In the genomic region with DNA sequence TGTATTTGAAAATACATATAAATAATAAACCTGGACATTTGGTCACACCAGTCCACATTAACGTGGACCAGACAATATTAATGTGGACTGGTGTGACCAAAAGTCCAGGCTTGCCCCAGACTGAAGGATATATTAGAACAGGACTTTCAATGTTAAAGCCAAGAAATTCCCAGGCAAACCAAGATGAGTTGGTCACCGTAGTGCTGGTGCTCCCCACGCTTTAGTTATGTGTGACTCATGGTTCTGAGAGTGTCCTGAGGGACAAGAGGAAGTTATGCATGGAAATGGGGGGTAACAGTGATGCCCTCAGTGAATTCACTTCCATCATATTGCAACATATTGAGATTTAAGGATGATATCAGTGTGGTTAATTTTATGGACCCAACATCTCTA, we compare ENCODE assay signal across 1 cellular context.
TF ChIP-seq lines count a peak whose summit lies in the region.

No MANE protein-coding gene starts in this region.

TF ChIP-seq in HepG2, 621 proteins besides CTCF, POLR2A, EP300 and RAD21:
- no peak for TF ChIP-seq ATF2 (CRISPR knock-in tag; IDR thresholded peaks at IDR 0.05)
- 0 out of 2 replicates have a peak, but pooled peaks have one; percentile 18 for TF ChIP-seq CEBPB (IDR thresholded peaks at IDR 0.05; ENCODE audit: borderline replicate concordance, low read depth, low read length)
